ENCODE assay signal across 19 cellular contexts in the genomic region with DNA sequence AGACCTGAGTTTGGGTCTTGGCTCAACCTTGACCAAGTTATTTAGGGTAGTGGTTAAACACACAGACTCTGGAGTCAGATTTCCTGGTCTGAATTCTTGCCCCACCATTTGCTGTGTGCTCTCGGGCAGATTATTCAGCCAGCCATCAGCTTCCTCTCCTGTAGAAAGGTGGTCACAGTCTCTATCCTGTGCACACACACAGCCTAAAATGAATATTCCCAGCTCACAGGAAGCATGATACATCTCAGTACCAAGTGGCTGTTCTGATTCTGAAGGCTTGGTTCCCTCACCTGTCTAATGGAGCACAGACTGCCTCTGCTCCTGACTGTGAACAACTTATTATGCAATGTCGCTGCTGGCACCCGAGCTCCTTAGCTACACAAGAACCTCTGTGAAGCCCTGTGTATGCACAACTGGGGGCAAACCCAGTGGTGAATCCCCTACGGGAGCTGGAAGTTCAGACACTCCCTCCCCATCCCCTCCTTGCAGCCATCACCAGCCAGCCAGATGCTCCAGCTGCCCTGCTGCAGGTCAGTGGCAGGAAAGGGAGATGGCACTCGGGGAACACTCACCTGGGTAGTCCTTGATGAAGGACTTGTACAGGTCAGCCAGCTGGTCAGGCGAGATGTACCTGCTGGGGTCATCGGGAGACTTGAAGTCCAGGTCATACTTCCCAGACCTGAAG. TPM values are rescaled to one million over a fixed set of nuclear protein-coding genes. Genes with fewer than 3 reads are reported as not detected.
DNase-seq lines count a peak whose midpoint lies in the region; ATAC-seq and TF ChIP-seq lines count a peak whose summit lies in the region.
"Had no signal": no experiment of that assay in that cellular context is flagged by ENCODE, and none has a peak within 500 bp of the region (broad histone marks: within the 10 kb centered on the region; RNA-seq: fewer than 3 reads in every experiment).

No MANE protein-coding gene starts in this region.

- H3K36me3 Mint-ChIP-seq in activated naive CD4-positive, alpha-beta T cell treated with anti-CD3 and anti-CD28 coated beads for 36 hours (ENCODE audit: low read depth): peaks cover 86% of the 10 kb centered on the region
- H3K36me3 Mint-ChIP-seq in activated naive CD4-positive, alpha-beta T cell treated with anti-CD3 and anti-CD28 coated beads, Interleukin-2, amount 50 U/mL, for 72 hours: peaks cover 64 to 69% of the 10 kb centered on the region in 2 donors
- H3K36me3 Mint-ChIP-seq in activated naive CD8-positive, alpha-beta T cell treated with anti-CD3 and anti-CD28 coated beads for 36 hours: peaks cover 73% of the 10 kb centered on the region

- no peak for ATAC-seq in activated naive CD4-positive, alpha-beta T cell treated with anti-CD3 and anti-CD28 coated beads, Interleukin-2, amount 50 U/mL, for 72 hours
- peak in 2 of 4 donors; percentile 8 to 31 for ATAC-seq in psoas muscle
- no peak for ATAC-seq in HG03097 (IDR thresholded peaks at IDR 0.05; ENCODE audit: low FRiP score, unreplicated experiment)

- H3K4me1 Mint-ChIP-seq in activated naive CD4-positive, alpha-beta T cell treated with anti-CD3 and anti-CD28 coated beads for 36 hours (ENCODE audit: low read depth): peaks cover 57% of the 10 kb centered on the region
- peaks cover 40% of the 10 kb centered on the region for H3K4me1 Mint-ChIP-seq in activated naive CD8-positive, alpha-beta T cell treated with anti-CD3 and anti-CD28 coated beads for 36 hours

- no peak for TF ChIP-seq POLR2A in stomach (IDR thresholded peaks at IDR 0.05)

- no peak for TF ChIP-seq EP300 in stomach (IDR thresholded peaks at IDR 0.05)

- H3K4me1 ChIP-seq in psoas muscle (peaks cover 41% of the 10 kb centered on the region), stomach (peaks cover 0 to 10% (median 0%) of the 10 kb centered on the region in 4 donors)

- TF ChIP-seq CTCF in psoas muscle (IDR thresholded peaks at IDR 0.05): no peak
- TF ChIP-seq CTCF in stomach (IDR thresholded peaks at IDR 0.05): no peak

- CTCF ChIA-PET in activated naive CD4-positive, alpha-beta T cell treated with anti-CD3 and anti-CD28 coated beads for 36 hours (lab: Charles Lee): interaction anchor here (10.9 kb wide), 1 partner anchor 15 kb away, joined by 101 read pairs; no protein-coding TSS in a partner anchor

- H3K9me3 ChIP-seq in psoas muscle (no peaks in the 10 kb centered on the region), stomach (no peaks in the 10 kb centered on the region)
- H3K9me3 ChIP-seq: SK-N-SH had no signal

- H3K36me3 ChIP-seq in psoas muscle (ENCODE audit: insufficient read depth in 1 of 2, low read depth in 1 of 2) (peaks cover 37 to 100% of the 10 kb centered on the region in 2 donors), stomach (peaks cover 96 to 100% (median 100%) of the 10 kb centered on the region in 4 donors)

- DNase-seq in activated naive CD4-positive, alpha-beta T cell treated with anti-CD3 and anti-CD28 coated beads for 36 hours: no peak
- no peak for DNase-seq in activated naive CD4-positive, alpha-beta T cell treated with anti-CD3 and anti-CD28 coated beads, Interleukin-2, amount 50 U/mL, for 72 hours (ENCODE audit: low spot score in 2 of 2)
- DNase-seq in HK-2 (ENCODE audit: unreplicated experiment) (peak; percentile 14), psoas muscle (no peak), stomach (no peak), NCI-H748 treated with DMSO at 0.1 percent for 48 hours (lab: John Stamatoyannopoulos, UW) (no peak)
- no peak for DNase-seq in activated naive CD8-positive, alpha-beta T cell treated with anti-CD3 and anti-CD28 coated beads for 36 hours
- DNase-seq: activated CD4-positive, CD25-positive, alpha-beta regulatory T cell treated with anti-CD3 and anti-CD28 coated beads, Interleukin-2, amount 50 U/mL, for 72 hours; HFFc6; NCI-H1417 treated with DMSO at 0.1 percent for 48 hours; NCI-H2171 treated with DMSO at 0.1 percent for 48 hours; NCI-H82; PC-9; retina; SK-N-SH; T1000 had no signal

- H3K27me3 ChIP-seq in psoas muscle (ENCODE audit: insufficient read depth in 3 of 3, low read length in 2 of 3) (no peaks in the 10 kb centered on the region), stomach (no peaks in the 10 kb centered on the region)

- no peaks in the 10 kb centered on the region for H3K27me3 Mint-ChIP-seq in activated naive CD4-positive, alpha-beta T cell treated with anti-CD3 and anti-CD28 coated beads for 36 hours (ENCODE audit: low read depth)
- H3K27me3 Mint-ChIP-seq in activated naive CD8-positive, alpha-beta T cell treated with anti-CD3 and anti-CD28 coated beads for 36 hours: no peaks in the 10 kb centered on the region

- no peaks in the 10 kb centered on the region for H3K9me3 Mint-ChIP-seq in activated naive CD4-positive, alpha-beta T cell treated with anti-CD3 and anti-CD28 coated beads for 36 hours
- H3K9me3 Mint-ChIP-seq in activated naive CD4-positive, alpha-beta T cell treated with anti-CD3 and anti-CD28 coated beads, Interleukin-2, amount 50 U/mL, for 72 hours: no peaks in the 10 kb centered on the region
- no peaks in the 10 kb centered on the region for H3K9me3 Mint-ChIP-seq in activated naive CD8-positive, alpha-beta T cell treated with anti-CD3 and anti-CD28 coated beads for 36 hours
- H3K9me3 Mint-ChIP-seq: HFFc6, mesothelial cell of epicardium, neural crest cell had no signal

- H3K4me3 Mint-ChIP-seq in activated naive CD4-positive, alpha-beta T cell treated with anti-CD3 and anti-CD28 coated beads for 36 hours: no peak overlapping the region
- H3K4me3 Mint-ChIP-seq in activated naive CD8-positive, alpha-beta T cell treated with anti-CD3 and anti-CD28 coated beads for 36 hours: no peak overlapping the region
- H3K4me3 Mint-ChIP-seq: HFFc6, mesothelial cell of epicardium, neural crest cell had no signal

- H3K27ac ChIP-seq in psoas muscle: peak overlapping the region; percentile 73
- H3K27ac ChIP-seq in stomach: no peak overlapping the region
- H3K27ac ChIP-seq: PC-9 had no signal

- peak overlapping the region; percentile 68 for H3K27ac Mint-ChIP-seq in activated naive CD4-positive, alpha-beta T cell treated with anti-CD3 and anti-CD28 coated beads for 36 hours
- H3K27ac Mint-ChIP-seq in activated naive CD4-positive, alpha-beta T cell treated with anti-CD3 and anti-CD28 coated beads, Interleukin-2, amount 50 U/mL, for 72 hours: peak overlapping the region in 1 of 2 donors; percentile 14
- peak overlapping the region; percentile 12 for H3K27ac Mint-ChIP-seq in activated naive CD8-positive, alpha-beta T cell treated with anti-CD3 and anti-CD28 coated beads for 36 hours
- H3K27ac Mint-ChIP-seq: mesothelial cell of epicardium had no signal

- intact Hi-C loops in activated naive CD4-positive, alpha-beta T cell treated with anti-CD3 and anti-CD28 coated beads for 36 hours (cut with micrococcal nuclease): no loop called here
- intact Hi-C loops in psoas muscle (cut with DNase I) (no loop called here), stomach (cut with DNase I; ENCODE audit: low total_unique reads) (no loop called here)

- peak overlapping the region; percentile 1 for H3K4me3 ChIP-seq in psoas muscle
- no peak overlapping the region for H3K4me3 ChIP-seq in stomach
- H3K4me3 ChIP-seq: PC-9 had no signal

- 62 to 70% (median 68%) methylated on average over 7 of the region's 7 CpGs for WGBS in psoas muscle, 3 donors
- WGBS in stomach, 5 donors: 82 to 92% (median 90%) methylated on average over 7 of the region's 7 CpGs

RNA-seq across cellular contexts. Expression of a gene that starts 13.6 kb away (rescaled TPM):
- 1,000 to 10,000 TPM; 2,952 to 3,004 TPM for total RNA-seq in activated naive CD4-positive, alpha-beta T cell treated with anti-CD3 and anti-CD28 coated beads for 36 hours
- 1,000 to 10,000 TPM; 1,473 to 3,739 TPM for total RNA-seq in activated naive CD4-positive, alpha-beta T cell treated with anti-CD3 and anti-CD28 coated beads, Interleukin-2, amount 50 U/mL, for 72 hours
- 1,000 to 10,000 TPM; 3,744 to 3,761 TPM for total RNA-seq in activated naive CD8-positive, alpha-beta T cell treated with anti-CD3 and anti-CD28 coated beads for 36 hours
- total RNA-seq in psoas muscle: 100 to 1,000 TPM; 110 to 364 (median 217) TPM
- 100 to 1,000 TPM in 2 of 3 donors, 10 to 100 TPM in 1; 83.8 to 489 (median 190) TPM for polyA plus RNA-seq in psoas muscle
- total RNA-seq in stomach: 100 to 1,000 TPM; 206 to 463 (median 362) TPM
- 100 to 1,000 TPM; 271 to 577 (median 338) TPM for polyA plus RNA-seq in stomach

RNA-seq across cellular contexts. Expression of a gene that starts 47.4 kb away (rescaled TPM):
- total RNA-seq in activated naive CD4-positive, alpha-beta T cell treated with anti-CD3 and anti-CD28 coated beads for 36 hours: 10 to 100 TPM; 46.4 to 47.6 TPM
- 10 to 100 TPM; 51.8 to 72.1 TPM for total RNA-seq in activated naive CD4-positive, alpha-beta T cell treated with anti-CD3 and anti-CD28 coated beads, Interleukin-2, amount 50 U/mL, for 72 hours
- total RNA-seq in activated naive CD8-positive, alpha-beta T cell treated with anti-CD3 and anti-CD28 coated beads for 36 hours: 10 to 100 TPM; 36.8 to 39.6 TPM
- total RNA-seq in psoas muscle: 100 to 1,000 TPM in 2 of 4 donors, 10 to 100 TPM in 2; 56.7 to 308 (median 165) TPM
- 100 to 1,000 TPM in 1 of 3 donors, 10 to 100 TPM in 2; 38.8 to 130 (median 49.8) TPM for polyA plus RNA-seq in psoas muscle
- 100 to 1,000 TPM in 2 of 5 donors, 10 to 100 TPM in 3; 75.0 to 198 (median 99.2) TPM for total RNA-seq in stomach
- polyA plus RNA-seq in stomach: 10 to 100 TPM; 15.6 to 21.6 (median 18.0) TPM
